In the genomic region with DNA sequence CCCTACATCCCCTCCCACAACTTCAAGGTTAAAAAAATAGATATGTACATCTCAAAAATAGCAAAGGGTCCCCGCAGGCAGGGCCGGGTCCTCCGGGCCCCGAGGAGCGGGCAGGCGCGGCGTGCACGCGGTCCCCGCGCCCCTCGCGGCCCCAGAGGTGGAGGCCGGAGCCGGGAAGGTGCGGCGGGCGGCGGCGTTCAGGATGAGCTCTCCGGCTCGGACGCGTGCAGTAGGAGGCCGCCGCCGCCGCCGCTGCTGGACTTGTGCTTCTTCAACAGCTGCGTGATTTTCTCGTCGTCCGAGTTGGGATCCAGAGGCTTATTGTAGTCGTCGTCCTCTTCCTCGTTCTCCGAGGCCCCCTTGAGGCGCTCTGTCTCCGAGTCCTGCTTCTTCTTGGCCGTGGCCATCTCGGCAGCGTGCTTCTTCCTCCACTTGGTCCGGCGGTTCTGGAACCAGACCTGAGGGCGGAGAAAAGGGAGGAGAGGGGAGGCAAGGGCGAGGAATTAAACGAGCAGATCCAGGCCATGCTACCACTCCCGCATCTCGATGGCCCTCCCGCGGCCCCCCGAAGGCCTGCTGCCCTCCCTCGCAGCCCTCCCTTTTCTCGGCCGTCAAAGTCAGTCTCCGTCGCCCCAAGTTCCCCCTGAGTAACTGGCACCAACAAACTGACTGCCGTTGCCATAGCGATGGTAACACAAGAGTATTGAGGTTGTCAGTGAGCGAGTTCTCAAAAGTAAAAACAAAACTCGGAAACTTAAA, we compare ENCODE assay signal across 10 cellular contexts. TPM values are rescaled to one million over a fixed set of nuclear protein-coding genes. Genes with fewer than 3 reads are reported as not detected.
DNase-seq lines count a peak whose midpoint lies in the region; ATAC-seq and TF ChIP-seq lines count a peak whose summit lies in the region.
"Had no signal": no experiment of that assay in that cellular context is flagged by ENCODE, and none has a peak within 500 bp of the region (broad histone marks: within the 10 kb centered on the region; RNA-seq: fewer than 3 reads in every experiment).

No MANE protein-coding gene starts in this region.

- CTCF ChIA-PET in Caco-2 (lab: Charles Lee), result interaction anchor here (0.6 to 0.9 kb wide), 2 partner anchors 36 to 444 kb away, joined by 3 to 4 read pairs; no protein-coding TSS in a partner anchor
- CTCF ChIA-PET in activated CD4-positive, alpha-beta T cell treated with anti-CD3 and anti-CD28 coated beads, Interleukin-2, amount 10 ng/mL, durations not matched to agents 7 days and 5 days (lab: Charles Lee), result no interaction called here

- no peaks in the 10 kb centered on the region for H3K4me1 ChIP-seq in Caco-2
- H3K4me1 ChIP-seq in upper lobe of right lung, result peaks cover 9% of the 10 kb centered on the region
- H3K4me1 ChIP-seq in MM.1S (ENCODE audit: low read length), result no peaks in the 10 kb centered on the region
- H3K4me1 ChIP-seq: parathyroid adenoma had no signal

- H3K27ac Mint-ChIP-seq in Caco-2 (ENCODE audit: unreplicated experiment), result no peak overlapping the region
- H3K27ac Mint-ChIP-seq in endothelial cell (ENCODE audit: unreplicated experiment), result peak overlapping the region; percentile 75
- H3K27ac Mint-ChIP-seq in nephron, result no peak overlapping the region
- H3K27ac Mint-ChIP-seq in activated CD4-positive, alpha-beta T cell treated with anti-CD3 and anti-CD28 coated beads, Interleukin-2, amount 10 ng/mL, durations not matched to agents 7 days and 5 days, result no peak overlapping the region

- H3K4me3 ChIP-seq in Caco-2 (ENCODE audit: low read depth, low read length) (peak overlapping the region; percentile 34), upper lobe of right lung (no peak overlapping the region), MM.1S (ENCODE audit: low read length) (no peak overlapping the region)

- H3K4me1 Mint-ChIP-seq in Caco-2 (ENCODE audit: low read depth, unreplicated experiment) (no peaks in the 10 kb centered on the region), endothelial cell (ENCODE audit: unreplicated experiment) (peaks cover 40% of the 10 kb centered on the region), nephron (peaks cover 25% of the 10 kb centered on the region)
- peaks cover 6% of the 10 kb centered on the region for H3K4me1 Mint-ChIP-seq in activated CD4-positive, alpha-beta T cell treated with anti-CD3 and anti-CD28 coated beads, Interleukin-2, amount 10 ng/mL, durations not matched to agents 7 days and 5 days

- H3K9me2 ChIP-seq in MM.1S (replicated peaks; ENCODE audit: insufficient read depth, low read length), result no peaks in the 10 kb centered on the region

- no peaks in the 10 kb centered on the region for H3K36me3 ChIP-seq in Caco-2 (ENCODE audit: control insufficient read depth, insufficient read depth, low read length)
- no peaks in the 10 kb centered on the region for H3K36me3 ChIP-seq in upper lobe of right lung
- H3K36me3 ChIP-seq in MM.1S (replicated peaks; ENCODE audit: insufficient read depth, low read length), result no peaks in the 10 kb centered on the region
- H3K36me3 ChIP-seq: upper lobe of left lung had no signal

- H3K9me3 Mint-ChIP-seq in Caco-2 (ENCODE audit: unreplicated experiment), result no peaks in the 10 kb centered on the region
- H3K9me3 Mint-ChIP-seq in endothelial cell (ENCODE audit: unreplicated experiment), result no peaks in the 10 kb centered on the region
- peaks cover 4% of the 10 kb centered on the region for H3K9me3 Mint-ChIP-seq in nephron
- peaks cover 4% of the 10 kb centered on the region for H3K9me3 Mint-ChIP-seq in activated CD4-positive, alpha-beta T cell treated with anti-CD3 and anti-CD28 coated beads, Interleukin-2, amount 10 ng/mL, durations not matched to agents 7 days and 5 days

- TF ChIP-seq CTCF in Caco-2 (IDR thresholded peaks at IDR 0.05; ENCODE audit: insufficient read depth in 1 of 2, low read depth in 1 of 2, low read length in 1 of 2, severe bottlenecking in 1 of 2, unreplicated experiment in 1 of 2), result peak in 1 of 2 experiments; percentile 35
- TF ChIP-seq CTCF in endothelial cell (IDR thresholded peaks at IDR 0.05; ENCODE audit: unreplicated experiment), result no peak
- peak; percentile 25 to 45 (median 41) for TF ChIP-seq CTCF in nephron (IDR thresholded peaks at IDR 0.05; ENCODE audit: unreplicated experiment in 3 of 3)
- no peak for TF ChIP-seq CTCF in upper lobe of right lung (IDR thresholded peaks at IDR 0.05)
- TF ChIP-seq CTCF in MM.1S (IDR thresholded peaks at IDR 0.05; ENCODE audit: low read length), result no peak

- H3K4me2 ChIP-seq in MM.1S (ENCODE audit: low read depth, low read length), result no peak overlapping the region

- no peaks in the 10 kb centered on the region for H4K20me1 ChIP-seq in MM.1S (ENCODE audit: insufficient read depth, low read length)

- peak overlapping the region; percentile 74 for H3K4me3 Mint-ChIP-seq in Caco-2 (ENCODE audit: unreplicated experiment)
- peak overlapping the region; percentile 87 for H3K4me3 Mint-ChIP-seq in endothelial cell (ENCODE audit: unreplicated experiment)
- H3K4me3 Mint-ChIP-seq in nephron, result peak overlapping the region; percentile 80 to 81 (median 81)
- no peak overlapping the region for H3K4me3 Mint-ChIP-seq in activated CD4-positive, alpha-beta T cell treated with anti-CD3 and anti-CD28 coated beads, Interleukin-2, amount 10 ng/mL, durations not matched to agents 7 days and 5 days

- DNase-seq in Caco-2 (peak; percentile 64 to 68), MV-4-11 (lab: John Stamatoyannopoulos, UW) (peak; percentile 19), endothelial cell (ENCODE audit: low spot score) (peak; percentile 58), upper lobe of right lung (no peak), cortex of kidney (lab: John Stamatoyannopoulos, UW) (no peak), MM.1S (no peak)
- no peak for DNase-seq in activated CD4-positive, alpha-beta T cell treated with anti-CD3 and anti-CD28 coated beads, Interleukin-2, amount 10 ng/mL, durations not matched to agents 7 days and 5 days

- intact Hi-C loops in Caco-2 (cut with micrococcal nuclease; ENCODE audit: unreplicated experiment), result no loop called here
- intact Hi-C loops in upper lobe of right lung (cut with DNase I), result no loop called here

- H3F3A ChIP-seq in MM.1S (ENCODE audit: insufficient read depth, low read length), result no peaks in the 10 kb centered on the region

- peaks cover 28% of the 10 kb centered on the region for H3K27me3 Mint-ChIP-seq in Caco-2 (ENCODE audit: insufficient read depth, unreplicated experiment)
- peaks cover 20% of the 10 kb centered on the region for H3K27me3 Mint-ChIP-seq in endothelial cell (ENCODE audit: unreplicated experiment)
- H3K27me3 Mint-ChIP-seq in nephron (ENCODE audit: low read depth), result peaks cover 98% of the 10 kb centered on the region
- H3K27me3 Mint-ChIP-seq in activated CD4-positive, alpha-beta T cell treated with anti-CD3 and anti-CD28 coated beads, Interleukin-2, amount 10 ng/mL, durations not matched to agents 7 days and 5 days, result peaks cover 78% of the 10 kb centered on the region

- H3K9ac ChIP-seq in MM.1S (ENCODE audit: low read length), result no peak overlapping the region
- H3K9ac ChIP-seq: parathyroid adenoma had no signal

- no peaks in the 10 kb centered on the region for H3K36me3 Mint-ChIP-seq in Caco-2 (ENCODE audit: insufficient read depth, unreplicated experiment)
- peaks cover 19% of the 10 kb centered on the region for H3K36me3 Mint-ChIP-seq in endothelial cell (ENCODE audit: low read depth, unreplicated experiment)
- H3K36me3 Mint-ChIP-seq in nephron (ENCODE audit: low read depth), result no peaks in the 10 kb centered on the region
- H3K36me3 Mint-ChIP-seq in activated CD4-positive, alpha-beta T cell treated with anti-CD3 and anti-CD28 coated beads, Interleukin-2, amount 10 ng/mL, durations not matched to agents 7 days and 5 days (ENCODE audit: low read depth), result peaks cover 6% of the 10 kb centered on the region

- H3K79me2 ChIP-seq in MM.1S (ENCODE audit: low read length), result no peaks in the 10 kb centered on the region
- H3K79me2 ChIP-seq: parathyroid adenoma had no signal

- H2AFZ ChIP-seq in MM.1S (ENCODE audit: low read length), result no peak overlapping the region
- H2AFZ ChIP-seq: parathyroid adenoma had no signal

- H3K27me3 ChIP-seq in Caco-2 (replicated peaks; ENCODE audit: control insufficient read depth, insufficient read depth, low read length) (no peaks in the 10 kb centered on the region; the same call in none of the 2 replicates), upper lobe of right lung (peaks cover 97% of the 10 kb centered on the region), MM.1S (replicated peaks; ENCODE audit: insufficient read depth, low read length) (no peaks in the 10 kb centered on the region)

- POLR2A ChIA-PET in Caco-2 (lab: Charles Lee), result no interaction called here
- POLR2A ChIA-PET in activated CD4-positive, alpha-beta T cell treated with anti-CD3 and anti-CD28 coated beads, Interleukin-2, amount 10 ng/mL, durations not matched to agents 7 days and 5 days (lab: Charles Lee), result no interaction called here

- ATAC-seq in upper lobe of right lung, result no peak

- H3K9me3 ChIP-seq in Caco-2 (no peaks in the 10 kb centered on the region), upper lobe of right lung (no peaks in the 10 kb centered on the region), MM.1S (replicated peaks; ENCODE audit: insufficient read depth, low read length) (no peaks in the 10 kb centered on the region)
- H3K9me3 ChIP-seq: upper lobe of left lung had no signal

- H3K27ac ChIP-seq in upper lobe of right lung, result no peak overlapping the region
- H3K27ac ChIP-seq in MM.1S (ENCODE audit: low read length), result no peak overlapping the region
- H3K27ac ChIP-seq: parathyroid adenoma, upper lobe of left lung had no signal

- no TSS peak for BruUV-seq in Caco-2 (replicated peaks; lab: Mats Ljungman, UMichigan)

RNA-seq across cellular contexts. Expression of a gene that starts 5.8 kb away (rescaled TPM):
- total RNA-seq in Caco-2 (2022) (0.14 TPM in 1 of 2 replicates, not detected in the other), endothelial cell (ENCODE audit: unreplicated experiment) (14.6 TPM), upper lobe of right lung (not detected)
- not detected for total RNA-seq in activated CD4-positive, alpha-beta T cell treated with anti-CD3 and anti-CD28 coated beads, Interleukin-2, amount 10 ng/mL, durations not matched to agents 7 days and 5 days

Comparison
In these comparisons a context has a peak if more than half of its experiments do, and no peak if none do; other contexts are left out.
1. DNase-seq: peak in Caco-2 (2 of 2), MV-4-11 (single experiment) and endothelial cell (single experiment); none in upper lobe of right lung (single experiment), cortex of kidney (single experiment), MM.1S (single experiment) and activated CD4-positive, alpha-beta T cell treated with anti-CD3 and anti-CD28 coated beads, Interleukin-2, amount 10 ng/mL, durations not matched to agents 7 days and 5 days (single experiment).
2. CTCF ChIP-seq: peak in nephron (3 of 3); none in endothelial cell (single experiment), upper lobe of right lung (single experiment) and MM.1S (single experiment).
3. RNA of a gene that starts 5.8 kb away (total RNA-seq): 14.6 TPM in endothelial cell (single experiment); 0.14 TPM in Caco-2, not detected in upper lobe of right lung (single experiment) and not detected in activated CD4-positive, alpha-beta T cell treated with anti-CD3 and anti-CD28 coated beads, Interleukin-2, amount 10 ng/mL, durations not matched to agents 7 days and 5 days; every median in the first group is over 10 times any median in the second.